Comparison of ENCODE assay signal across 12 cellular contexts in genomic region chr12:68480526-68480925, GRCh38.
DNase-seq lines count a peak whose midpoint lies in the region; ATAC-seq and TF ChIP-seq lines count a peak whose summit lies in the region.
"Had no signal": no experiment of that assay in that cellular context is flagged by ENCODE, and none has a peak within 500 bp of the region (broad histone marks: within the 10 kb centered on the region; RNA-seq: fewer than 3 reads in every experiment).

No MANE protein-coding gene starts in this region.

- no peaks in the 10 kb centered on the region for H3K27me3 ChIP-seq in CD4-positive, alpha-beta T cell (ENCODE audit: control insufficient read depth, insufficient read depth, low read length)
- H3K27me3 ChIP-seq: left lung had no signal

- H3K9me3 ChIP-seq in CD4-positive, alpha-beta T cell (ENCODE audit: control insufficient read depth, low read length): no peaks in the 10 kb centered on the region
- H3K9me3 ChIP-seq: left lung had no signal

- H3K4me1 Mint-ChIP-seq in activated CD4-positive, alpha-beta memory T cell treated with anti-CD3 and anti-CD28 coated beads for 36 hours (ENCODE audit: low read depth): peaks cover 50% of the 10 kb centered on the region
- peaks cover 32 to 39% of the 10 kb centered on the region in 2 donors for H3K4me1 Mint-ChIP-seq in immature natural killer cell
- H3K4me1 Mint-ChIP-seq in CD4-positive, alpha-beta T cell (ENCODE audit: low read depth): peaks cover 26% of the 10 kb centered on the region

- CTCF ChIA-PET in activated CD4-positive, alpha-beta memory T cell treated with anti-CD3 and anti-CD28 coated beads for 36 hours (lab: Charles Lee): interaction anchor here (0.9 to 1.8 kb wide), 6 partner anchors 16 to 139 kb away, joined by 3 to 9 read pairs (median 3); no protein-coding TSS in a partner anchor
- CTCF ChIA-PET in CD4-positive, alpha-beta T cell (lab: Charles Lee): no interaction called here

- peak; percentile 10 for DNase-seq in stimulated activated CD4-positive, alpha-beta T cell treated with anti-CD3 and anti-CD28 coated beads, Interleukin-1b, Interleukin-23, amount 100 ng/mL, for 48 hours
- no peak for DNase-seq in stimulated activated CD4-positive, alpha-beta T cell treated with anti-CD3 and anti-CD28 coated beads, Interleukin-12 subunit alpha, Interleukin-12 subunit beta, amount 100 ng/mL, for 4 hours
- peak; percentile 49 for DNase-seq in activated CD4-positive, alpha-beta memory T cell treated with anti-CD3 and anti-CD28 coated beads for 36 hours
- DNase-seq in immature natural killer cell (no peak), NCI-H2196 treated with DMSO at 0.1 percent for 48 hours (lab: John Stamatoyannopoulos, UW; ENCODE audit: unreplicated experiment) (no peak)
- no peak for DNase-seq in CD4-positive, alpha-beta T cell
- DNase-seq: foreskin melanocyte, left lung, NCI-H2029 had no signal

- POLR2A ChIA-PET in activated CD4-positive, alpha-beta memory T cell treated with anti-CD3 and anti-CD28 coated beads for 36 hours (lab: Charles Lee): interaction anchor here (0.7 to 4.7 kb wide), 8 partner anchors 14 to 210 kb away, joined by 3 to 31 read pairs (median 6); no protein-coding TSS in a partner anchor
- POLR2A ChIA-PET in CD4-positive, alpha-beta T cell (lab: Charles Lee): no interaction called here

- intact Hi-C loops in activated CD4-positive, alpha-beta memory T cell treated with anti-CD3 and anti-CD28 coated beads for 36 hours (cut with micrococcal nuclease): loop anchor here (2.0 to 5.0 kb wide), 3 partner anchors 188 to 298 kb away; partner anchors contain the start of gene NUP107
- intact Hi-C loops in CD4-positive, alpha-beta T cell (cut with DNase I, micrococcal nuclease): no loop called here

- no peak overlapping the region for H3K4me3 Mint-ChIP-seq in activated CD4-positive, alpha-beta memory T cell treated with anti-CD3 and anti-CD28 coated beads for 36 hours
- H3K4me3 Mint-ChIP-seq in immature natural killer cell: peak overlapping the region in 1 of 5 donors; percentile 16
- H3K4me3 Mint-ChIP-seq in CD4-positive, alpha-beta T cell: no peak overlapping the region
- H3K4me3 Mint-ChIP-seq: GM23338 had no signal

- no peak for ATAC-seq in HG02884 (IDR thresholded peaks at IDR 0.05; ENCODE audit: unreplicated experiment)
- no peak for ATAC-seq in HG03342 (IDR thresholded peaks at IDR 0.05; ENCODE audit: unreplicated experiment)
- no peak for ATAC-seq in CD4-positive, alpha-beta T cell (ENCODE audit: poor library complexity)
- ATAC-seq: GM23338, left lung had no signal

- peaks cover 14% of the 10 kb centered on the region for H3K36me3 Mint-ChIP-seq in activated CD4-positive, alpha-beta memory T cell treated with anti-CD3 and anti-CD28 coated beads for 36 hours
- no peaks in the 10 kb centered on the region for H3K36me3 Mint-ChIP-seq in immature natural killer cell
- no peaks in the 10 kb centered on the region for H3K36me3 Mint-ChIP-seq in CD4-positive, alpha-beta T cell (ENCODE audit: low read depth)

- H3K27ac Mint-ChIP-seq in activated CD4-positive, alpha-beta memory T cell treated with anti-CD3 and anti-CD28 coated beads for 36 hours: peak overlapping the region; percentile 94
- peak overlapping the region in 4 of 6 donors; percentile 8 to 98 (median 40) for H3K27ac Mint-ChIP-seq in immature natural killer cell
- H3K27ac Mint-ChIP-seq in CD4-positive, alpha-beta T cell: no peak overlapping the region
- H3K27ac Mint-ChIP-seq: GM23338 had no signal

- TF ChIP-seq CTCF in CD4-positive, alpha-beta T cell (IDR thresholded peaks at IDR 0.05): no peak

- no peaks in the 10 kb centered on the region for H3K27me3 Mint-ChIP-seq in activated CD4-positive, alpha-beta memory T cell treated with anti-CD3 and anti-CD28 coated beads for 36 hours
- H3K27me3 Mint-ChIP-seq in immature natural killer cell (ENCODE audit: low read depth in 3 of 3): no peaks in the 10 kb centered on the region
- H3K27me3 Mint-ChIP-seq in CD4-positive, alpha-beta T cell: no peaks in the 10 kb centered on the region

- peaks cover 18% of the 10 kb centered on the region for H3K9me3 Mint-ChIP-seq in activated CD4-positive, alpha-beta memory T cell treated with anti-CD3 and anti-CD28 coated beads for 36 hours
- no peaks in the 10 kb centered on the region for H3K9me3 Mint-ChIP-seq in immature natural killer cell
- H3K9me3 Mint-ChIP-seq in CD4-positive, alpha-beta T cell: peaks cover 3% of the 10 kb centered on the region

- no peak overlapping the region for H3K27ac ChIP-seq in CD4-positive, alpha-beta T cell (ENCODE audit: low read depth, low read length)
- H3K27ac ChIP-seq: left lung had no signal

Comparison
In these comparisons a context has a peak if more than half of its experiments do, and no peak if none do; other contexts are left out.
1. DNase-seq: peak in stimulated activated CD4-positive, alpha-beta T cell treated with anti-CD3 and anti-CD28 coated beads, Interleukin-1b, Interleukin-23, amount 100 ng/mL, for 48 hours (single experiment) and activated CD4-positive, alpha-beta memory T cell treated with anti-CD3 and anti-CD28 coated beads for 36 hours (single experiment); none in stimulated activated CD4-positive, alpha-beta T cell treated with anti-CD3 and anti-CD28 coated beads, Interleukin-12 subunit alpha, Interleukin-12 subunit beta, amount 100 ng/mL, for 4 hours (single experiment), immature natural killer cell (0 of 3), NCI-H2196 treated with DMSO at 0.1 percent for 48 hours (single experiment) and CD4-positive, alpha-beta T cell (0 of 10).